13 cellular contexts compared by ENCODE assay signal in genomic region chr18:11859282-11859797, GRCh38. TPM values are rescaled to one million over a fixed set of nuclear protein-coding genes. Genes with fewer than 3 reads are reported as not detected.
DNase-seq lines count a peak whose midpoint lies in the region; ATAC-seq, FAIRE-seq and TF ChIP-seq lines count a peak whose summit lies in the region.
"Had no signal": no experiment of that assay in that cellular context is flagged by ENCODE, and none has a peak within 500 bp of the region (broad histone marks: within the 10 kb centered on the region; RNA-seq: fewer than 3 reads in every experiment).

No MANE protein-coding gene starts in this region.

- no peaks in the 10 kb centered on the region for H3K36me3 ChIP-seq in HepG2 (replicated peaks in 1 of 2; ENCODE audit: control insufficient read depth in 1 of 2, insufficient read depth in 2 of 2, low read length in 2 of 2)
- H3K36me3 ChIP-seq in right lobe of liver: no peaks in the 10 kb centered on the region
- no peaks in the 10 kb centered on the region for H3K36me3 ChIP-seq in mammary epithelial cell (ENCODE audit: insufficient read depth, low read length)
- H3K36me3 ChIP-seq in neuronal stem cell (replicated peaks in 1 of 2; ENCODE audit: control insufficient read depth in 2 of 2, insufficient read depth in 2 of 2, low read length in 2 of 2): peaks cover 0 to 9% of the 10 kb centered on the region in 2 donors
- H3K36me3 ChIP-seq: uterus had no signal

- H2AFZ ChIP-seq in HepG2 (ENCODE audit: low read length) (no peak overlapping the region), mammary epithelial cell (ENCODE audit: low read depth, low read length) (no peak overlapping the region), neuronal stem cell (ENCODE audit: low read length) (no peak overlapping the region)

- WGBS in HepG2 (ENCODE audit: low lambda C conversion rate): 89% methylated on average over 6 of the region's 6 CpGs
- 93% methylated on average over 4 of the region's 6 CpGs for WGBS in right lobe of liver (ENCODE audit: insufficient coverage, low coverage, low lambda C conversion rate, missing lambda C conversion rate)
- WGBS in mammary epithelial cell (ENCODE audit: low coverage, missing lambda C conversion rate): 85% methylated on average over 4 of the region's 6 CpGs
- no CpG with 5 or more reads among the region's 6 CpGs for WGBS in neuronal stem cell (ENCODE audit: extremely low coverage in 2 of 2, insufficient read length in 2 of 2, insufficient replicate concordance in 1 of 2), 2 donors

- CTCF ChIA-PET in HepG2 (lab: Yijun Ruan, JAX; ENCODE audit: low intra/inter-chr PET ratio, low total read pairs): no interaction called here
- CTCF ChIA-PET in mammary epithelial cell (lab: Charles Lee; ENCODE audit: low non-redundant PET): no interaction called here

- H2BK12ac ChIP-seq in neuronal stem cell (ENCODE audit: low read length): no peak overlapping the region

- H3K27me3 ChIP-seq in HepG2 (ENCODE audit: control insufficient read depth in 1 of 2, insufficient read depth in 2 of 2, low read length in 2 of 2) (no peaks in the 10 kb centered on the region), right lobe of liver (no peaks in the 10 kb centered on the region), mammary epithelial cell (ENCODE audit: insufficient read depth, low read length) (no peaks in the 10 kb centered on the region), neuronal stem cell (ENCODE audit: control insufficient read depth in 3 of 3, insufficient read depth in 3 of 3, low read depth in 1 of 3, low read length in 3 of 3) (no peaks in the 10 kb centered on the region)
- H3K27me3 ChIP-seq: heart right ventricle, uterus had no signal

- in situ Hi-C loops in HepG2 (cut with HindIII; ENCODE audit: extremely low pct_ligation_motif_present, low pct_unique_long_range_greater_than_20kb) (no loop called here), mammary epithelial cell (cut with MboI; ENCODE audit: low sequenced_read_pairs in 2 of 2) (loop anchor here in 1 of 2 donors (25.0 kb wide), 1 partner anchor 197 kb away; no protein-coding TSS in a partner anchor)

- no peak overlapping the region for H3K4ac ChIP-seq in neuronal stem cell (ENCODE audit: low read length)

- H3K79me1 ChIP-seq in neuronal stem cell (ENCODE audit: low read depth, low read length): no peaks in the 10 kb centered on the region

- intact Hi-C loops in HepG2 (cut with micrococcal nuclease; ENCODE audit: unreplicated experiment): loop anchor here (10.0 kb wide), 2 partner anchors 45 to 135 kb away; partner anchors contain the start of gene MPPE1
- intact Hi-C loops in right lobe of liver (cut with DNase I): no loop called here
- intact Hi-C loops in mammary epithelial cell (cut with micrococcal nuclease): loop anchor here (10.0 kb wide), 1 partner anchor 415 kb away; no protein-coding TSS in a partner anchor

- H3K4me2 ChIP-seq in HepG2 (ENCODE audit: low read depth, low read length): peak overlapping the region; percentile 40
- peak overlapping the region; percentile 58 for H3K4me2 ChIP-seq in mammary epithelial cell (ENCODE audit: insufficient read depth, low read depth, low read length)
- H3K4me2 ChIP-seq in neuronal stem cell (ENCODE audit: insufficient read depth, low read length, poor library complexity, severe bottlenecking): no peak overlapping the region

- H4K20me1 ChIP-seq in HepG2 (ENCODE audit: insufficient read depth, low read length) (no peaks in the 10 kb centered on the region), mammary epithelial cell (ENCODE audit: insufficient read depth, low read length) (no peaks in the 10 kb centered on the region)

- H3K4me1 ChIP-seq in HepG2 (ENCODE audit: insufficient read depth, low read length): peaks cover 84% of the 10 kb centered on the region
- H3K4me1 ChIP-seq in right lobe of liver: peaks cover 0 to 14% (median 0%) of the 10 kb centered on the region in 4 donors
- peaks cover 43% of the 10 kb centered on the region for H3K4me1 ChIP-seq in mammary epithelial cell (ENCODE audit: insufficient read depth, low read length)
- H3K4me1 ChIP-seq in neuronal stem cell (ENCODE audit: control insufficient read depth in 2 of 2, insufficient read depth in 1 of 2, low read depth in 1 of 2, low read length in 2 of 2): peaks cover 5 to 9% of the 10 kb centered on the region in 2 donors
- H3K4me1 ChIP-seq: uterus had no signal

- no peak for TF ChIP-seq RAD21 in HepG2 (CRISPR knock-in tag; IDR thresholded peaks at IDR 0.05)

- H2AK5ac ChIP-seq in neuronal stem cell (ENCODE audit: low read depth, low read length): peak overlapping the region; percentile 33

- TF ChIP-seq EP300 in HepG2 (IDR thresholded peaks at IDR 0.05; ENCODE audit: low read depth in 2 of 2, low read length in 2 of 2): no peak
- no peak for TF ChIP-seq EP300 in HepG2 (CRISPR knock-in tag; IDR thresholded peaks at IDR 0.05; ENCODE audit: borderline replicate concordance)

- H4K91ac ChIP-seq in neuronal stem cell (ENCODE audit: low read depth, low read length, poor library complexity): no peak overlapping the region

- H3K23ac ChIP-seq in neuronal stem cell (ENCODE audit: low read depth, low read length, poor library complexity): peak overlapping the region; percentile 2

- peak overlapping the region; percentile 5 for H3K18ac ChIP-seq in neuronal stem cell (ENCODE audit: low read length)

- no peak overlapping the region for H3K27ac ChIP-seq in HepG2 (ENCODE audit: extremely low read length, insufficient read depth, low read length)
- no peak overlapping the region for H3K27ac ChIP-seq in right lobe of liver
- H3K27ac ChIP-seq in mammary epithelial cell (ENCODE audit: insufficient read depth, low read depth, low read length): peak overlapping the region; percentile 99
- no peak overlapping the region for H3K27ac ChIP-seq in neuronal stem cell (replicated peaks; ENCODE audit: low read length)
- H3K27ac ChIP-seq: uterus had no signal

- H3K79me2 ChIP-seq in HepG2 (ENCODE audit: insufficient read depth, low read length) (no peaks in the 10 kb centered on the region), mammary epithelial cell (ENCODE audit: insufficient read depth, low read length) (peaks cover 38% of the 10 kb centered on the region)

- TF ChIP-seq CTCF in HepG2 (CRISPR knock-in tag; IDR thresholded peaks at IDR 0.05) (no peak), right lobe of liver (IDR thresholded peaks at IDR 0.05) (no peak), mammary epithelial cell (conservative IDR thresholded peaks at IDR 0.05 in 1 of 2, IDR thresholded peaks at IDR 0.05 in 1 of 2; ENCODE audit: extremely low read depth in 1 of 2, insufficient read depth in 1 of 2, low read depth in 1 of 2, low read length in 2 of 2) (no peak)

- DNase-seq in HepG2 (ENCODE audit: low spot score): no peak
- no peak for DNase-seq in right lobe of liver
- DNase-seq in mammary epithelial cell: peak; percentile 39
- DNase-seq in neuronal stem cell (ENCODE audit: low spot score): no peak
- DNase-seq in SW 1271 (lab: John Stamatoyannopoulos, UW): no peak
- DNase-seq in HuH-7 (ENCODE audit: low spot score): no peak
- DNase-seq: heart right ventricle; left cardiac atrium; NK-92 treated with Interleukin-12 subunit alpha and Interleukin-12 subunit beta, amount 100 ng/mL, for 24 hours; uterus had no signal

- H3K9ac ChIP-seq in HepG2 (ENCODE audit: insufficient read depth, low read depth, low read length): no peak overlapping the region
- peak overlapping the region; percentile 86 for H3K9ac ChIP-seq in mammary epithelial cell (ENCODE audit: insufficient read depth, low read length)
- H3K9ac ChIP-seq in neuronal stem cell (ENCODE audit: low read depth, low read length, poor library complexity): no peak overlapping the region

- FAIRE-seq in HepG2 (lab: Jason Lieb, UNC): no peak

- BruUV-seq in HepG2 (replicated peaks; lab: Mats Ljungman, UMichigan) (no TSS peak), mammary epithelial cell (replicated peaks; lab: Mats Ljungman, UMichigan) (TSS peak; percentile 4)

- POLR2A ChIA-PET in HepG2 (lab: Yijun Ruan, JAX): interaction anchor here (0.6 kb wide), 1 partner anchor 122 kb away, joined by 4 read pairs; the partner anchor contains the start of gene IMPA2

- H2BK120ac ChIP-seq in neuronal stem cell (ENCODE audit: low read depth, low read length): no peak overlapping the region

- H3K4me3 ChIP-seq in HepG2 (replicated peaks in 1 of 3; ENCODE audit: insufficient read depth in 1 of 3, low read depth in 2 of 3, low read length in 3 of 3) (peak overlapping the region in 1 of 3 experiments; percentile 14; a peak in 1 of 6 replicates), right lobe of liver (no peak overlapping the region), mammary epithelial cell (replicated peaks in 1 of 3; ENCODE audit: insufficient read depth in 1 of 3, low read depth in 2 of 3, low read length in 3 of 3) (peak overlapping the region; percentile 6 to 16 (median 15)), neuronal stem cell (ENCODE audit: low read length in 2 of 2) (no peak overlapping the region)
- H3K4me3 ChIP-seq: heart right ventricle, uterus had no signal

- no peaks in the 10 kb centered on the region for H3K9me3 ChIP-seq in HepG2 (ENCODE audit: low read length)
- no peaks in the 10 kb centered on the region for H3K9me3 ChIP-seq in right lobe of liver
- H3K9me3 ChIP-seq in mammary epithelial cell (replicated peaks; ENCODE audit: insufficient read depth, low read length): no peaks in the 10 kb centered on the region
- no peaks in the 10 kb centered on the region for H3K9me3 ChIP-seq in neuronal stem cell (replicated peaks in 1 of 2; ENCODE audit: control insufficient read depth in 2 of 2, insufficient read depth in 1 of 2, low read depth in 1 of 2, low read length in 2 of 2)
- H3K9me3 ChIP-seq: heart right ventricle, uterus had no signal

- no peak overlapping the region for H3K14ac ChIP-seq in neuronal stem cell (ENCODE audit: low read length)

- no peak for ATAC-seq in HepG2
- no peak for ATAC-seq in right lobe of liver
- no peak for ATAC-seq in GM18867 (IDR thresholded peaks at IDR 0.05; ENCODE audit: unreplicated experiment)
- ATAC-seq in GM18907 (IDR thresholded peaks at IDR 0.05; ENCODE audit: unreplicated experiment): no peak
- ATAC-seq: stimulated activated memory B cell treated with anti-CD40 and anti-IgM and Interleukin-4, amounts not matched to agents 10 μg/mL and 1 μg/mL and 100 μg/mL, for 72 hours had no signal

- dilution Hi-C loops in mammary epithelial cell (cut with HindIII; ENCODE audit: low sequenced_read_pairs): no loop called here

- no peak overlapping the region for H2BK5ac ChIP-seq in neuronal stem cell (ENCODE audit: low read length)

- no peak overlapping the region for H2BK15ac ChIP-seq in neuronal stem cell (ENCODE audit: low read length)

- no peak overlapping the region for H4K8ac ChIP-seq in neuronal stem cell (ENCODE audit: low read depth, low read length)

- TF ChIP-seq POLR2A in HepG2 (IDR thresholded peaks at IDR 0.05; ENCODE audit: insufficient read depth in 1 of 2, low read depth in 2 of 2, low read length in 2 of 2) (no peak), right lobe of liver (IDR thresholded peaks at IDR 0.05) (no peak)

RNA-seq across cellular contexts. Expression of gene CHMP1B, which starts 8.1 kb away (rescaled TPM):
- 18.8 and 24.0 TPM in 2 replicates for total RNA-seq in HepG2 (2016; rRNA removed; fragmentation: Illumina TruSeq; extraction: Trizol)
- 4.1 TPM in 2 replicates for total RNA-seq in HepG2 (2016; cell fraction: cytosol; rRNA removed; fragmentation: Illumina TruSeq; extraction: Trizol; ENCODE audit: low read depth)
- 18.9 and 22.7 TPM in 2 replicates for total RNA-seq in HepG2 (2016; cell fraction: insoluble cytoplasmic fraction; rRNA removed; fragmentation: Illumina TruSeq; extraction: Trizol)
- 8.7 and 9.1 TPM in 2 replicates for total RNA-seq in HepG2 (2016; cell fraction: membrane; rRNA removed; fragmentation: Illumina TruSeq; extraction: Trizol)
- total RNA-seq in HepG2 (2016; cell fraction: nucleus; rRNA removed; fragmentation: Illumina TruSeq; extraction: Trizol): 15.1 and 15.2 TPM in 2 replicates
- 19.1 and 20.2 TPM in 2 replicates for polyA plus RNA-seq in HepG2 (2011; rRNA removed)
- 19.1 and 22.1 TPM in 2 replicates for polyA plus RNA-seq in HepG2 (2011; cell fraction: cytosol; rRNA removed)
- 6.4 and 8.0 TPM in 2 replicates for polyA plus RNA-seq in HepG2 (2011; cell fraction: nucleus; rRNA removed)
- 23.0 and 26.4 TPM in 2 replicates for polyA plus RNA-seq in HepG2 (2012)
- 2.7 and 2.9 TPM in 2 replicates for polyA plus RNA-seq in HepG2 (2016; cell fraction: cytosol; fragmentation: Illumina TruSeq; extraction: Trizol; ENCODE audit: low read depth)
- polyA plus RNA-seq in HepG2 (2016; cell fraction: insoluble cytoplasmic fraction; fragmentation: Illumina TruSeq; extraction: Trizol; ENCODE audit: low read depth): 29.6 and 30.5 TPM in 2 replicates
- 5.7 and 6.2 TPM in 2 replicates for polyA plus RNA-seq in HepG2 (2016; cell fraction: membrane; fragmentation: Illumina TruSeq; extraction: Trizol; ENCODE audit: low read depth)
- 21.5 and 22.8 TPM in 2 replicates for polyA plus RNA-seq in HepG2 (2016; cell fraction: nucleus; fragmentation: Illumina TruSeq; extraction: Trizol; ENCODE audit: insufficient read depth, low read depth)
- polyA minus RNA-seq in HepG2 (2011; rRNA and poly(A)+ RNA removed; ENCODE audit: low replicate concordance): 15.1 and 30.4 TPM in 2 replicates
- polyA minus RNA-seq in HepG2 (2011; cell fraction: cytosol; rRNA and poly(A)+ RNA removed): 11.8 and 14.1 TPM in 2 replicates
- polyA minus RNA-seq in HepG2 (2011; cell fraction: nucleus; rRNA and poly(A)+ RNA removed): 12.7 and 15.6 TPM in 2 replicates
- 10 to 100 TPM; 13.5 to 22.4 (median 18.2) TPM for total RNA-seq in right lobe of liver
- total RNA-seq in mammary epithelial cell: 10 to 100 TPM; 46.7 to 76.5 TPM
- polyA plus RNA-seq in mammary epithelial cell: 25.7 TPM
- polyA minus RNA-seq in mammary epithelial cell: 49.5 TPM
- polyA plus RNA-seq in neuronal stem cell (2013, experiment 1 of 2): 31.5 TPM
- polyA plus RNA-seq in neuronal stem cell (2013, experiment 2 of 2): 31.3 TPM

RNA-seq across cellular contexts. Expression of gene MPPE1, which starts 48.8 kb away (rescaled TPM):
- total RNA-seq in HepG2 (2016; rRNA removed; fragmentation: Illumina TruSeq; extraction: Trizol) (5.4 and 11.9 TPM in 2 replicates), right lobe of liver (10 to 100 TPM; 23.2 to 40.9 (median 30.7) TPM), mammary epithelial cell (10 to 100 TPM; 27.2 to 33.6 TPM)
- 9.1 and 12.1 TPM in 2 replicates for total RNA-seq in HepG2 (2016; cell fraction: cytosol; rRNA removed; fragmentation: Illumina TruSeq; extraction: Trizol; ENCODE audit: low read depth)
- total RNA-seq in HepG2 (2016; cell fraction: insoluble cytoplasmic fraction; rRNA removed; fragmentation: Illumina TruSeq; extraction: Trizol): 3.6 and 11.9 TPM in 2 replicates
- total RNA-seq in HepG2 (2016; cell fraction: membrane; rRNA removed; fragmentation: Illumina TruSeq; extraction: Trizol): 7.1 and 10.4 TPM in 2 replicates
- 19.6 and 20.7 TPM in 2 replicates for total RNA-seq in HepG2 (2016; cell fraction: nucleus; rRNA removed; fragmentation: Illumina TruSeq; extraction: Trizol)
- polyA plus RNA-seq in HepG2 (2011; rRNA removed) (9.6 and 10.6 TPM in 2 replicates), mammary epithelial cell (10.2 TPM)
- 5.0 and 6.2 TPM in 2 replicates for polyA plus RNA-seq in HepG2 (2011; cell fraction: cytosol; rRNA removed)
- 18.2 and 19.2 TPM in 2 replicates for polyA plus RNA-seq in HepG2 (2011; cell fraction: nucleus; rRNA removed)
- polyA plus RNA-seq in HepG2 (2012): 6.4 and 7.1 TPM in 2 replicates
- 14.6 and 22.2 TPM in 2 replicates for polyA plus RNA-seq in HepG2 (2016; cell fraction: cytosol; fragmentation: Illumina TruSeq; extraction: Trizol; ENCODE audit: low read depth)
- 4.6 and 6.6 TPM in 2 replicates for polyA plus RNA-seq in HepG2 (2016; cell fraction: insoluble cytoplasmic fraction; fragmentation: Illumina TruSeq; extraction: Trizol; ENCODE audit: low read depth)
- polyA plus RNA-seq in HepG2 (2016; cell fraction: membrane; fragmentation: Illumina TruSeq; extraction: Trizol; ENCODE audit: low read depth): 8.0 and 12.4 TPM in 2 replicates
- 31.1 and 36.4 TPM in 2 replicates for polyA plus RNA-seq in HepG2 (2016; cell fraction: nucleus; fragmentation: Illumina TruSeq; extraction: Trizol; ENCODE audit: insufficient read depth, low read depth)
- polyA minus RNA-seq in HepG2 (2011; rRNA and poly(A)+ RNA removed; ENCODE audit: low replicate concordance): 8.2 and 19.5 TPM in 2 replicates
- 3.4 and 4.1 TPM in 2 replicates for polyA minus RNA-seq in HepG2 (2011; cell fraction: cytosol; rRNA and poly(A)+ RNA removed)
- polyA minus RNA-seq in HepG2 (2011; cell fraction: nucleus; rRNA and poly(A)+ RNA removed): 21.0 and 21.2 TPM in 2 replicates
- polyA minus RNA-seq in mammary epithelial cell: 29.1 TPM
- 7.6 TPM for polyA plus RNA-seq in neuronal stem cell (2013, experiment 1 of 2)
- 8.1 TPM for polyA plus RNA-seq in neuronal stem cell (2013, experiment 2 of 2)

Comparison
In these comparisons a context has a peak if more than half of its experiments do, and no peak if none do; other contexts are left out.
1. intact Hi-C loops: an anchor here in HepG2 (10.0 kb wide) and mammary epithelial cell (10.0 kb wide); none called in right lobe of liver.
2. H3K4me3 ChIP-seq: peak in mammary epithelial cell (3 of 3); none in right lobe of liver (0 of 3) and neuronal stem cell (0 of 2).